ENCODE assay signal across 29 cellular contexts in genomic region chr4:7769308-7769841, GRCh38.
DNase-seq lines count a peak whose midpoint lies in the region; TF ChIP-seq lines count a peak whose summit lies in the region.
"Had no signal": no experiment of that assay in that cellular context is flagged by ENCODE, and none has a peak within 500 bp of the region (broad histone marks: within the 10 kb centered on the region; RNA-seq: fewer than 3 reads in every experiment).

No MANE protein-coding gene starts in this region.

- H3K4me3 ChIP-seq in esophagus muscularis mucosa (no peak overlapping the region), testis (no peak overlapping the region)
- H3K4me3 ChIP-seq: breast epithelium, esophagus squamous epithelium, HAP-1, hepatocyte, neural progenitor cell, thyroid gland, vagina had no signal

- 54% methylated on average over 12 of the region's 13 CpGs for WGBS in esophagus muscularis mucosa
- 90 to 95% methylated on average over 10 to 13 of the region's 13 CpGs for WGBS in testis, 2 donors

- intact Hi-C loops in esophagus muscularis mucosa (cut with DNase I) = no loop called here
- intact Hi-C loops in testis (cut with DNase I; ENCODE audit: low total_unique reads) = no loop called here

- H3K27me3 ChIP-seq in esophagus muscularis mucosa (no peaks in the 10 kb centered on the region), testis (no peaks in the 10 kb centered on the region)
- H3K27me3 ChIP-seq: breast epithelium, esophagus squamous epithelium, hepatocyte, neural progenitor cell, thyroid gland, vagina had no signal

- DNase-seq in DMS 273 (lab: John Stamatoyannopoulos, UW; ENCODE audit: unreplicated experiment) (peak; percentile 17), DMS 273 treated with DMSO at 0.1 percent for 48 hours (lab: John Stamatoyannopoulos, UW) (no peak), Ammon's horn (ENCODE audit: low spot score) (peak; percentile 37), NCI-H2171 treated with DMSO at 0.1 percent for 48 hours (lab: John Stamatoyannopoulos, UW) (peak; percentile 55), esophagus muscularis mucosa (ENCODE audit: extremely low spot score) (no peak), testis (no peak)
- no peak for DNase-seq in stimulated activated CD4-positive, alpha-beta T cell treated with anti-CD3 and anti-CD28 coated beads, Interleukin-2, amount 100 ng/mL, for 48 hours
- DNase-seq in activated CD4-positive, CD25-positive, alpha-beta regulatory T cell treated with anti-CD3 and anti-CD28 coated beads, Interleukin-2, amount 50 U/mL, for 72 hours = no peak
- DNase-seq: activated CD4-positive, alpha-beta T cell treated with anti-CD3 and anti-CD28 coated beads, Interleukin-2, amount 50 U/mL, for 48 hours; activated CD4-positive, CD25-positive, alpha-beta regulatory T cell; activated gamma-delta T cell; amniotic stem cell; CD8-positive, alpha-beta T cell; esophagus squamous epithelium; foreskin melanocyte; left colon; NCI-H1092; NCI-H2029; NCI-H226; stimulated activated CD4-positive, alpha-beta T cell treated with anti-CD3 and anti-CD28 coated beads, Interleukin-15, amount 100 ng/mL, for 24 hours; stimulated activated naive CD4-positive, alpha-beta T cell; SW 1271; thyroid gland had no signal

- TF ChIP-seq CTCF in esophagus muscularis mucosa (IDR thresholded peaks at IDR 0.05) (no peak), testis (IDR thresholded peaks at IDR 0.05) (no peak)

- H3K36me3 ChIP-seq in esophagus muscularis mucosa = peaks cover 8 to 93% (median 76%) of the 10 kb centered on the region in 4 donors
- no peaks in the 10 kb centered on the region for H3K36me3 ChIP-seq in testis (ENCODE audit: low read depth, missing control alignments)
- H3K36me3 ChIP-seq: breast epithelium, neural progenitor cell had no signal

- H3K9me3 ChIP-seq in esophagus muscularis mucosa (no peaks in the 10 kb centered on the region), testis (no peaks in the 10 kb centered on the region)
- H3K9me3 ChIP-seq: breast epithelium, esophagus squamous epithelium, HAP-1, thyroid gland, vagina had no signal

- no peak for TF ChIP-seq EP300 in esophagus muscularis mucosa (IDR thresholded peaks at IDR 0.05)

- no peak for TF ChIP-seq POLR2A in esophagus muscularis mucosa (IDR thresholded peaks at IDR 0.05; ENCODE audit: low read depth)
- TF ChIP-seq POLR2A in testis (IDR thresholded peaks at IDR 0.05) = no peak

- H3K27ac ChIP-seq in esophagus muscularis mucosa (replicated peaks in 1 of 4) = peak overlapping the region in 3 of 4 donors; percentile 33 to 55 (median 40)
- H3K27ac ChIP-seq in testis = no peak overlapping the region
- H3K27ac ChIP-seq: 22Rv1, breast epithelium, hepatocyte, neural progenitor cell, thyroid gland, vagina had no signal

- H3K4me1 ChIP-seq in esophagus muscularis mucosa (peaks cover 16 to 75% (median 60%) of the 10 kb centered on the region in 4 donors), testis (no peaks in the 10 kb centered on the region)
- H3K4me1 ChIP-seq: breast epithelium, vagina had no signal

Comparison
In these comparisons a context has a peak if more than half of its experiments do, and no peak if none do; other contexts are left out.
1. DNase-seq: peak in DMS 273 (single experiment), Ammon's horn (single experiment) and NCI-H2171 treated with DMSO at 0.1 percent for 48 hours (single experiment); none in DMS 273 treated with DMSO at 0.1 percent for 48 hours (single experiment), esophagus muscularis mucosa (single experiment), stimulated activated CD4-positive, alpha-beta T cell treated with anti-CD3 and anti-CD28 coated beads, Interleukin-2, amount 100 ng/mL, for 48 hours (0 of 2), activated CD4-positive, CD25-positive, alpha-beta regulatory T cell treated with anti-CD3 and anti-CD28 coated beads, Interleukin-2, amount 50 U/mL, for 72 hours (single experiment) and testis (single experiment).
2. H3K27ac ChIP-seq: peak in esophagus muscularis mucosa (3 of 4); none in testis (0 of 2).